In the genomic region with DNA sequence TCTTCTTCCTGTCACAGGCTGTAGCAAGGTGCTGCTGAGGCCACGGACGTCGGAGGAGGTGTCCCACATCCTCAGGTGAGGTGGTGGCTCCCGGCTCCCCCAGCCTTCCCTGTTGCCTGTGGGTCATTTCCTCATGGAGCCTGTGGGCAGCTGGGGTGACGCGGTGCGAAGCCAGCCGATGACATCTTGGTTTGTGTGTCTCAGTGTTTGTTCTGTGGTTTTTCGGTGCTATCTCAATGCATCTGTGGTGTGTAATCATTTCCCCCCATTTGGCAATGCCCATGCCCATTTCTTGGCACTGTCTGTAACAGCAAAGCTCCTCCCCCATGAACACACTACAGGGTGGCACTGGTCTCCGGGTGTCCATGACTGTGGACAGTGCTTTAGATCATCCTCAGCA, we compare ENCODE assay signal across 1 cellular context.
TF ChIP-seq lines count a peak whose summit lies in the region.

No MANE protein-coding gene starts in this region.

TF ChIP-seq in GM23338, 12 proteins besides CTCF, POLR2A, EP300 and RAD21:
- TF ChIP-seq, protein P1, sequence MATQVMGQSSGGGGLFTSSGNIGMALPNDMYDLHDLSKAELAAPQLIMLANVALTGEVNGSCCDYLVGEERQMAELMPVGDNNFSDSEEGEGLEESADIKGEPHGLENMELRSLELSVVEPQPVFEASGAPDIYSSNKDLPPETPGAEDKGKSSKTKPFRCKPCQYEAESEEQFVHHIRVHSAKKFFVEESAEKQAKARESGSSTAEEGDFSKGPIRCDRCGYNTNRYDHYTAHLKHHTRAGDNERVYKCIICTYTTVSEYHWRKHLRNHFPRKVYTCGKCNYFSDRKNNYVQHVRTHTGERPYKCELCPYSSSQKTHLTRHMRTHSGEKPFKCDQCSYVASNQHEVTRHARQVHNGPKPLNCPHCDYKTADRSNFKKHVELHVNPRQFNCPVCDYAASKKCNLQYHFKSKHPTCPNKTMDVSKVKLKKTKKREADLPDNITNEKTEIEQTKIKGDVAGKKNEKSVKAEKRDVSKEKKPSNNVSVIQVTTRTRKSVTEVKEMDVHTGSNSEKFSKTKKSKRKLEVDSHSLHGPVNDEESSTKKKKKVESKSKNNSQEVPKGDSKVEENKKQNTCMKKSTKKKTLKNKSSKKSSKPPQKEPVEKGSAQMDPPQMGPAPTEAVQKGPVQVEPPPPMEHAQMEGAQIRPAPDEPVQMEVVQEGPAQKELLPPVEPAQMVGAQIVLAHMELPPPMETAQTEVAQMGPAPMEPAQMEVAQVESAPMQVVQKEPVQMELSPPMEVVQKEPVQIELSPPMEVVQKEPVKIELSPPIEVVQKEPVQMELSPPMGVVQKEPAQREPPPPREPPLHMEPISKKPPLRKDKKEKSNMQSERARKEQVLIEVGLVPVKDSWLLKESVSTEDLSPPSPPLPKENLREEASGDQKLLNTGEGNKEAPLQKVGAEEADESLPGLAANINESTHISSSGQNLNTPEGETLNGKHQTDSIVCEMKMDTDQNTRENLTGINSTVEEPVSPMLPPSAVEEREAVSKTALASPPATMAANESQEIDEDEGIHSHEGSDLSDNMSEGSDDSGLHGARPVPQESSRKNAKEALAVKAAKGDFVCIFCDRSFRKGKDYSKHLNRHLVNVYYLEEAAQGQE (IDR thresholded peaks at IDR 0.05; ENCODE audit: unreplicated experiment): no peak
- TF ChIP-seq EZH2phosphoT487 (IDR thresholded peaks at IDR 0.05; ENCODE audit: unreplicated experiment): no peak
- no peak for TF ChIP-seq ZNF114 (CRISPR knock-in tag; IDR thresholded peaks at IDR 0.05)
- no peak for TF ChIP-seq ZNF331 (CRISPR knock-in tag; IDR thresholded peaks at IDR 0.05; ENCODE audit: low read depth)
- TF ChIP-seq, protein P2, sequence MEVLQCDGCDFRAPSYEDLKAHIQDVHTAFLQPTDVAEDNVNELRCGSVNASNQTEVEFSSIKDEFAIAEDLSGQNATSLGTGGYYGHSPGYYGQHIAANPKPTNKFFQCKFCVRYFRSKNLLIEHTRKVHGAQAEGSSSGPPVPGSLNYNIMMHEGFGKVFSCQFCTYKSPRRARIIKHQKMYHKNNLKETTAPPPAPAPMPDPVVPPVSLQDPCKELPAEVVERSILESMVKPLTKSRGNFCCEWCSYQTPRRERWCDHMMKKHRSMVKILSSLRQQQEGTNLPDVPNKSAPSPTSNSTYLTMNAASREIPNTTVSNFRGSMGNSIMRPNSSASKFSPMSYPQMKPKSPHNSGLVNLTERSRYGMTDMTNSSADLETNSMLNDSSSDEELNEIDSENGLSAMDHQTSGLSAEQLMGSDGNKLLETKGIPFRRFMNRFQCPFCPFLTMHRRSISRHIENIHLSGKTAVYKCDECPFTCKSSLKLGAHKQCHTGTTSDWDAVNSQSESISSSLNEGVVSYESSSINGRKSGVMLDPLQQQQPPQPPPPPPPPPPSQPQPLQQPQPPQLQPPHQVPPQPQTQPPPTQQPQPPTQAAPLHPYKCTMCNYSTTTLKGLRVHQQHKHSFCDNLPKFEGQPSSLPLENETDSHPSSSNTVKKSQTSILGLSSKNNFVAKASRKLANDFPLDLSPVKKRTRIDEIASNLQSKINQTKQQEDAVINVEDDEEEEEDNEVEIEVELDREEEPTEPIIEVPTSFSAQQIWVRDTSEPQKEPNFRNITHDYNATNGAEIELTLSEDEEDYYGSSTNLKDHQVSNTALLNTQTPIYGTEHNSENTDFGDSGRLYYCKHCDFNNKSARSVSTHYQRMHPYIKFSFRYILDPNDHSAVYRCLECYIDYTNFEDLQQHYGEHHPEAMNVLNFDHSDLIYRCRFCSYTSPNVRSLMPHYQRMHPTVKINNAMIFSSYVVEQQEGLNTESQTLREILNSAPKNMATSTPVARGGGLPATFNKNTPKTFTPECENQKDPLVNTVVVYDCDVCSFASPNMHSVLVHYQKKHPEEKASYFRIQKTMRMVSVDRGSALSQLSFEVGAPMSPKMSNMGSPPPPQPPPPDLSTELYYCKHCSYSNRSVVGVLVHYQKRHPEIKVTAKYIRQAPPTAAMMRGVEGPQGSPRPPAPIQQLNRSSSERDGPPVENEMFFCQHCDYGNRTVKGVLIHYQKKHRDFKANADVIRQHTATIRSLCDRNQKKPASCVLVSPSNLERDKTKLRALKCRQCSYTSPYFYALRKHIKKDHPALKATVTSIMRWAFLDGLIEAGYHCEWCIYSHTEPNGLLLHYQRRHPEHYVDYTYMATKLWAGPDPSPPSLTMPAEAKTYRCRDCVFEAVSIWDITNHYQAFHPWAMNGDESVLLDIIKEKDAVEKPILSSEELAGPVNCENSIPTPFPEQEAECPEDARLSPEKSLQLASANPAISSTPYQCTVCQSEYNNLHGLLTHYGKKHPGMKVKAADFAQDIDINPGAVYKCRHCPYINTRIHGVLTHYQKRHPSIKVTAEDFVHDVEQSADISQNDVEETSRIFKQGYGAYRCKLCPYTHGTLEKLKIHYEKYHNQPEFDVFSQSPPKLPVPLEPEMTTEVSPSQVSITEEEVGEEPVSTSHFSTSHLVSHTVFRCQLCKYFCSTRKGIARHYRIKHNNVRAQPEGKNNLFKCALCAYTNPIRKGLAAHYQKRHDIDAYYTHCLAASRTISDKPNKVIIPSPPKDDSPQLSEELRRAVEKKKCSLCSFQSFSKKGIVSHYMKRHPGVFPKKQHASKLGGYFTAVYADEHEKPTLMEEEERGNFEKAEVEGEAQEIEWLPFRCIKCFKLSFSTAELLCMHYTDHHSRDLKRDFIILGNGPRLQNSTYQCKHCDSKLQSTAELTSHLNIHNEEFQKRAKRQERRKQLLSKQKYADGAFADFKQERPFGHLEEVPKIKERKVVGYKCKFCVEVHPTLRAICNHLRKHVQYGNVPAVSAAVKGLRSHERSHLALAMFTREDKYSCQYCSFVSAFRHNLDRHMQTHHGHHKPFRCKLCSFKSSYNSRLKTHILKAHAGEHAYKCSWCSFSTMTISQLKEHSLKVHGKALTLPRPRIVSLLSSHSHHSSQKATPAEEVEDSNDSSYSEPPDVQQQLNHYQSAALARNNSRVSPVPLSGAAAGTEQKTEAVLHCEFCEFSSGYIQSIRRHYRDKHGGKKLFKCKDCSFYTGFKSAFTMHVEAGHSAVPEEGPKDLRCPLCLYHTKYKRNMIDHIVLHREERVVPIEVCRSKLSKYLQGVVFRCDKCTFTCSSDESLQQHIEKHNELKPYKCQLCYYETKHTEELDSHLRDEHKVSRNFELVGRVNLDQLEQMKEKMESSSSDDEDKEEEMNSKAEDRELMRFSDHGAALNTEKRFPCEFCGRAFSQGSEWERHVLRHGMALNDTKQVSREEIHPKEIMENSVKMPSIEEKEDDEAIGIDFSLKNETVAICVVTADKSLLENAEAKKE (CRISPR knock-in tag; IDR thresholded peaks at IDR 0.05): no peak
- no peak for TF ChIP-seq JUNB (IDR thresholded peaks at IDR 0.05; ENCODE audit: unreplicated experiment)
- TF ChIP-seq POLR2AphosphoS5 (IDR thresholded peaks at IDR 0.05; ENCODE audit: low read depth): no peak
- TF ChIP-seq, protein P3, sequence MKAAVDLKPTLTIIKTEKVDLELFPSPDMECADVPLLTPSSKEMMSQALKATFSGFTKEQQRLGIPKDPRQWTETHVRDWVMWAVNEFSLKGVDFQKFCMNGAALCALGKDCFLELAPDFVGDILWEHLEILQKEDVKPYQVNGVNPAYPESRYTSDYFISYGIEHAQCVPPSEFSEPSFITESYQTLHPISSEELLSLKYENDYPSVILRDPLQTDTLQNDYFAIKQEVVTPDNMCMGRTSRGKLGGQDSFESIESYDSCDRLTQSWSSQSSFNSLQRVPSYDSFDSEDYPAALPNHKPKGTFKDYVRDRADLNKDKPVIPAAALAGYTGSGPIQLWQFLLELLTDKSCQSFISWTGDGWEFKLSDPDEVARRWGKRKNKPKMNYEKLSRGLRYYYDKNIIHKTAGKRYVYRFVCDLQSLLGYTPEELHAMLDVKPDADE (IDR thresholded peaks at IDR 0.05): no peak
- no peak for TF ChIP-seq CREB1 (CRISPR knock-in tag; IDR thresholded peaks at IDR 0.05; ENCODE audit: low read depth)
- no peak for TF ChIP-seq STAT1 (IDR thresholded peaks at IDR 0.05; ENCODE audit: unreplicated experiment)
- TF ChIP-seq NANOG (IDR thresholded peaks at IDR 0.05; ENCODE audit: borderline replicate concordance): no peak
- no peak for TF ChIP-seq EZH2 (IDR thresholded peaks at IDR 0.05; ENCODE audit: low read depth, unreplicated experiment)
TF ChIP-seq in GM23338: peak in this region for 0.
